Comparison of ENCODE assay signal across 1 cellular context in genomic region chr16:1542533-1542932, GRCh38.
TF ChIP-seq lines count a peak whose summit lies in the region.

No MANE protein-coding gene starts in this region.

TF ChIP-seq in H1, 55 proteins besides CTCF, POLR2A, EP300 and RAD21:
- TF ChIP-seq PHF8 (conservative IDR thresholded peaks at IDR 0.05; ENCODE audit: low read depth, low read length) (no peak), SIRT6 (IDR thresholded peaks at IDR 0.05; ENCODE audit: low read length) (no peak), RXRA (IDR thresholded peaks at IDR 0.05; ENCODE audit: insufficient read depth, low read depth, low read length) (no peak), KDM5A (IDR thresholded peaks at IDR 0.05; ENCODE audit: low read length) (no peak), SRF (IDR thresholded peaks at IDR 0.05; ENCODE audit: low read depth, low read length) (no peak), CREB1 (IDR thresholded peaks at IDR 0.05) (no peak), JUND (IDR thresholded peaks at IDR 0.05; ENCODE audit: low read length) (no peak), CBX5 (IDR thresholded peaks at IDR 0.05; ENCODE audit: low read depth, low read length) (no peak), FOSL1 (IDR thresholded peaks at IDR 0.05; ENCODE audit: insufficient read depth, low read depth, low read length) (no peak), EZH2 (IDR thresholded peaks at IDR 0.05; ENCODE audit: low read depth, low read length, severe bottlenecking) (no peak), SIN3A (conservative IDR thresholded peaks at IDR 0.05 in 1 of 2, IDR thresholded peaks at IDR 0.05 in 1 of 2; ENCODE audit: low read depth in 1 of 2, low read length in 2 of 2) (no peak), SIX5 (IDR thresholded peaks at IDR 0.05; ENCODE audit: low read depth, low read length) (no peak), SUZ12 (IDR thresholded peaks at IDR 0.05; ENCODE audit: low read length) (no peak), ZNF274 (IDR thresholded peaks at IDR 0.05; ENCODE audit: borderline replicate concordance, extremely low read depth, low read length) (no peak), MAX (IDR thresholded peaks at IDR 0.05) (no peak), ASH2L (IDR thresholded peaks at IDR 0.05; ENCODE audit: low read length) (no peak), POU5F1 (IDR thresholded peaks at IDR 0.05; ENCODE audit: low read depth, low read length) (no peak)
